ENCODE assay signal across 8 cellular contexts in the genomic region with DNA sequence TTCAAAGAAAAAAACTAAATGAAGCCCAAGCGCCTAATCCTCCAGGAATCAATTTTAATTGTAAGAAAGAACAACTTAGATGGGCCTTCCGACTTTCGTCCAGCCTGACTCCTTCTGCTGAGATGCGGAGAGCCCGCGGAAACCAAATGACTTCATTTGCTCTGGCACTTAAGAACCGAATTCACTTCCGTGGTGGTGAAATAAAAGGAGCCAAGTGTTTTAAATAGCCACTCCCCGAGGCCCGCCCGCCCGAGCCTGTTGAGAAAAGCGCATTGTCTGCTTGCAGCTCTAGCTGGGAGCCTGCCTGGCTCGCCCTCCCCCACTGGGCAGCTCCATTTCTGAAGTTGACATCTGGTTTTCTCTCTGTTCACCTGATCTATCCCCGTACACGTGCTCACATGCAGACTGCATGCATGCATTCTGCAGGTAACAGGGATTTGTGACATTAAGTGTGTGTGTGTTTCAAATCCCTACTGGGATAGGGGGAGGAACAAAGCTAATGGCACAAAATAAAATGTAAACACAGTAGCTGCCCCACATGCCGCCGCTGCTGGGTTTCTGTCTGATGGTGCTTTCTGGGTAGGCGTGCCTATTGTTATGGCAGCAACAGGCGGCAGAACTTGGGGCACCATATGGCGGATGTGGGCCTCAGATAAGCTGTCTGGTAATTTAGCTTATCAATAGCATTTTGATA. TPM values are rescaled to one million over a fixed set of nuclear protein-coding genes. Genes with fewer than 3 reads are reported as not detected.
DNase-seq lines count a peak whose midpoint lies in the region; ATAC-seq lines count a peak whose summit lies in the region.

No MANE protein-coding gene starts in this region.

- H3K27me3 ChIP-seq in GM23248 (replicated peaks; ENCODE audit: insufficient read depth): no peaks in the 10 kb centered on the region

- H3K9ac ChIP-seq in GM23248: peak overlapping the region; percentile 84

- H3K27ac ChIP-seq in GM23248 (peak overlapping the region; percentile 64), angular gyrus (ENCODE audit: low read depth, low read length) (peak overlapping the region; percentile 39)

- peaks cover 59% of the 10 kb centered on the region for H3K4me1 ChIP-seq in GM23248 (ENCODE audit: insufficient read depth)

- in situ Hi-C loops in GM23248 (cut with MboI): no loop called here

- no peaks in the 10 kb centered on the region for H3K9me2 ChIP-seq in GM23248 (ENCODE audit: insufficient read depth)

- WGBS in GM23248 (ENCODE audit: low coverage in 1 of 2, low lambda C conversion rate in 2 of 2, missing lambda C conversion rate in 2 of 2), 2 experiments: 23 to 26% methylated on average over 21 of the region's 21 CpGs

- peak overlapping the region; percentile 91 for H3K4me2 ChIP-seq in GM23248 (ENCODE audit: unreplicated experiment)

- intact Hi-C loops in left cardiac atrium (cut with DNase I) (loop anchor here in 1 of 2 donors (10.0 kb wide), 1 partner anchor 134 kb away; no protein-coding TSS in a partner anchor), posterior vena cava (cut with DNase I) (loop anchor here in 1 of 2 donors (10.0 kb wide), 1 partner anchor 124 kb away; no protein-coding TSS in a partner anchor)

- peaks cover 99% of the 10 kb centered on the region for H3K79me2 ChIP-seq in GM23248 (ENCODE audit: insufficient read depth)

- H3K36me3 ChIP-seq in GM23248 (ENCODE audit: low read depth): no peaks in the 10 kb centered on the region

- ATAC-seq in left cardiac atrium (peak; percentile 92), GM18909 (IDR thresholded peaks at IDR 0.05; ENCODE audit: poor library complexity, unreplicated experiment) (no peak)

- H3K4me3 ChIP-seq in GM23248: peak overlapping the region; percentile 91

- no peak overlapping the region for H2AFZ ChIP-seq in GM23248

- no peaks in the 10 kb centered on the region for H3K9me3 ChIP-seq in GM23248 (ENCODE audit: low read depth)

- DNase-seq in GM23248: peak; percentile 96
- peak; percentile 70 for DNase-seq in NCI-H2171 (lab: John Stamatoyannopoulos, UW)
- DNase-seq in left cardiac atrium: peak; percentile 84
- peak; percentile 93 for DNase-seq in posterior vena cava (ENCODE audit: low spot score)
- DNase-seq in stimulated activated CD4-positive, alpha-beta T cell treated with anti-CD3 and anti-CD28 coated beads, Interleukin-12 subunit alpha, Interleukin-12 subunit beta, amount 100 ng/mL, for 4 hours: no peak
- no peak for DNase-seq in UCSD-AML1 (lab: John Stamatoyannopoulos, UW; ENCODE audit: unreplicated experiment)

- peaks cover 3% of the 10 kb centered on the region; the same call in 1 of the 2 replicates for H4K20me1 ChIP-seq in GM23248 (ENCODE audit: insufficient read depth)

- peaks cover 59% of the 10 kb centered on the region for H3F3A ChIP-seq in GM23248 (ENCODE audit: insufficient read depth)

RNA-seq across cellular contexts. Expression of a gene that starts 6.2 kb away (rescaled TPM):
- total RNA-seq in GM23248 (2014; rRNA removed; shearing (Covaris generic)): 144 and 159 TPM in 2 replicates
- polyA plus RNA-seq in GM23248 (2016; fragmentation: Nextera tagmentation; extraction: Ambion mirVana): 52.3 and 52.4 TPM in 2 replicates
- total RNA-seq in left cardiac atrium (10 to 100 TPM; 89.6 to 93.8 TPM), posterior vena cava (10 to 100 TPM; 56.5 to 59.2 TPM)

Comparison
In these comparisons a context has a peak if more than half of its experiments do, and no peak if none do; other contexts are left out.
1. DNase-seq: peak in GM23248 (single experiment), NCI-H2171 (single experiment), left cardiac atrium (single experiment) and posterior vena cava (single experiment); none in stimulated activated CD4-positive, alpha-beta T cell treated with anti-CD3 and anti-CD28 coated beads, Interleukin-12 subunit alpha, Interleukin-12 subunit beta, amount 100 ng/mL, for 4 hours (single experiment) and UCSD-AML1 (single experiment).